In the genomic region with DNA sequence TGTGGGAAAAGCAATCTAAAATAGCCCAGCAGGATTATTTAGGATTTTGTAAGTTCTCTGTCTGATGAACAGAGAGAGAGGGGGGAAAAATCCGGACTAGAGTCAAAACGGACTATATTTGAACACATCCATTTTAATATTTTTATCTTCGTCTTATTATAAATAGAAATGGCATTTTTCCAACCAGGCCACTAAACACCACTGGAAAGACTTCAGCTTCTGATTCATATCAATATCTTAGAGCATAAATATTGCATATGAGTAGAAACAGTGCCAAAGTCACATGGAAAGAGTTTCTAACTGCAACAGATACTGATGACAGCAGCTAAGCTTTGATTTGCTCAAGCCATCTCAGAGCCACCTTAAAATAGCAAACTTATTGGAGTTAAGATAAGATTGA, we compare ENCODE assay signal across 8 cellular contexts. TPM values are rescaled to one million over a fixed set of nuclear protein-coding genes. Genes with fewer than 3 reads are reported as not detected.
DNase-seq lines count a peak whose midpoint lies in the region; ATAC-seq and TF ChIP-seq lines count a peak whose summit lies in the region.

No MANE protein-coding gene starts in this region.

- no peak overlapping the region for H3K27ac Mint-ChIP-seq in endothelial cell (ENCODE audit: unreplicated experiment)

- H3K4me3 Mint-ChIP-seq in endothelial cell (ENCODE audit: unreplicated experiment), result peak overlapping the region; percentile 68

- no peaks in the 10 kb centered on the region for H3K79me2 ChIP-seq in neural cell (replicated peaks; ENCODE audit: insufficient read depth, low read length)

- TF ChIP-seq EP300 in neural cell (conservative IDR thresholded peaks at IDR 0.05; ENCODE audit: poor library complexity, severe bottlenecking), result no peak

- peaks cover 3% of the 10 kb centered on the region for H3K27me3 Mint-ChIP-seq in endothelial cell (ENCODE audit: unreplicated experiment)

- H3K9me3 ChIP-seq in left ventricle myocardium inferior (replicated peaks), result no peaks in the 10 kb centered on the region
- H3K9me3 ChIP-seq in neural cell (ENCODE audit: low read length), result no peaks in the 10 kb centered on the region
- H3K9me3 ChIP-seq in aorta (ENCODE audit: control insufficient read depth, low read length), result no peaks in the 10 kb centered on the region

- no peaks in the 10 kb centered on the region for H3F3A ChIP-seq in neural cell (ENCODE audit: insufficient read depth, low read length, poor library complexity, severe bottlenecking)

- TF ChIP-seq CTCF in left ventricle myocardium inferior (IDR thresholded peaks at IDR 0.05; ENCODE audit: borderline replicate concordance) (no peak), endothelial cell (IDR thresholded peaks at IDR 0.05; ENCODE audit: unreplicated experiment) (no peak), neural cell (IDR thresholded peaks at IDR 0.05; ENCODE audit: poor library complexity, severe bottlenecking) (no peak)

- no peaks in the 10 kb centered on the region for H3K36me3 Mint-ChIP-seq in endothelial cell (ENCODE audit: low read depth, unreplicated experiment)

- H3K27me3 ChIP-seq in left ventricle myocardium inferior (ENCODE audit: low read depth) (no peaks in the 10 kb centered on the region), neural cell (ENCODE audit: insufficient read depth, low read depth, low read length) (no peaks in the 10 kb centered on the region), aorta (ENCODE audit: control insufficient read depth in 1 of 2, insufficient read depth in 2 of 2, low read length in 1 of 2) (no peaks in the 10 kb centered on the region)

- no peak overlapping the region for H2AFZ ChIP-seq in neural cell (ENCODE audit: low read depth, low read length)

- 0 to 1% methylated on average over 3 of the region's 3 CpGs for WGBS in aorta, 2 donors

- H3K9me3 Mint-ChIP-seq in endothelial cell (ENCODE audit: unreplicated experiment), result no peaks in the 10 kb centered on the region

- peaks cover 22% of the 10 kb centered on the region for H3K4me1 Mint-ChIP-seq in endothelial cell (ENCODE audit: unreplicated experiment)

- H3K4me3 ChIP-seq in left ventricle myocardium inferior (peak overlapping the region; percentile 67), neural cell (ENCODE audit: low read length) (peak overlapping the region; percentile 64), aorta (ENCODE audit: low read length in 2 of 2) (peak overlapping the region; percentile 54 to 57)

- no peak for TF ChIP-seq RAD21 in neural cell (conservative IDR thresholded peaks at IDR 0.05)

- H3K9ac ChIP-seq in neural cell (ENCODE audit: low read length), result peak overlapping the region; percentile 55

- ATAC-seq in aorta (ENCODE audit: low FRiP score) (no peak), HG02938 (IDR thresholded peaks at IDR 0.05; ENCODE audit: unreplicated experiment) (no peak)

- no peaks in the 10 kb centered on the region for H3K9me2 ChIP-seq in neural cell (ENCODE audit: insufficient read depth, low read length)

- intact Hi-C loops in left ventricle myocardium inferior (cut with micrococcal nuclease), result no loop called here
- intact Hi-C loops in cardiac septum (cut with DNase I), result loop anchor here (2.0 to 5.0 kb wide), 3 partner anchors 41 to 358 kb away; no protein-coding TSS in a partner anchor
- intact Hi-C loops in aorta (cut with DNase I), result loop anchor here in 1 of 2 donors (10.0 kb wide), 1 partner anchor 955 kb away; no protein-coding TSS in a partner anchor

- H3K4me1 ChIP-seq in left ventricle myocardium inferior (peaks cover 57% of the 10 kb centered on the region), aorta (ENCODE audit: control insufficient read depth in 1 of 2, insufficient read depth in 2 of 2, low read length in 2 of 2) (no peaks in the 10 kb centered on the region)

- H3K36me3 ChIP-seq in left ventricle myocardium inferior, result no peaks in the 10 kb centered on the region
- H3K36me3 ChIP-seq in neural cell (ENCODE audit: insufficient read depth, low read length), result no peaks in the 10 kb centered on the region
- H3K36me3 ChIP-seq in aorta (ENCODE audit: control insufficient read depth in 1 of 2, insufficient read depth in 2 of 2, low read length in 1 of 2), result no peaks in the 10 kb centered on the region

- peak overlapping the region; percentile 69 for H3K4me2 ChIP-seq in neural cell (ENCODE audit: low read length)

- DNase-seq in left ventricle myocardium inferior, result no peak
- no peak for DNase-seq in cardiac septum (ENCODE audit: low spot score)
- DNase-seq in endothelial cell (ENCODE audit: low spot score), result no peak
- no peak for DNase-seq in aorta
- DNase-seq in stimulated activated CD4-positive, alpha-beta T cell treated with anti-CD3 and anti-CD28 coated beads, Interleukin-2, amount 100 ng/mL, for 24 hours, result no peak
- no peak for DNase-seq in hepatic stellate cell (ENCODE audit: low spot score)

- no peaks in the 10 kb centered on the region for H4K20me1 ChIP-seq in neural cell (ENCODE audit: insufficient read depth)

- H3K27ac ChIP-seq in left ventricle myocardium inferior (replicated peaks) (peak overlapping the region; percentile 94), neural cell (ENCODE audit: low read length) (peak overlapping the region; percentile 72), aorta (ENCODE audit: low read depth in 1 of 2, low read length in 2 of 2) (no peak overlapping the region)

TF ChIP-seq in neural cell, 6 proteins besides CTCF, POLR2A, EP300 and RAD21:
- TF ChIP-seq TAF1 (IDR thresholded peaks at IDR 0.05; ENCODE audit: low read depth), result no peak
- no peak for TF ChIP-seq EZH2 (IDR thresholded peaks at IDR 0.05; ENCODE audit: borderline replicate concordance, insufficient read depth, low read length, poor library complexity, severe bottlenecking)
- TF ChIP-seq, protein P1, sequence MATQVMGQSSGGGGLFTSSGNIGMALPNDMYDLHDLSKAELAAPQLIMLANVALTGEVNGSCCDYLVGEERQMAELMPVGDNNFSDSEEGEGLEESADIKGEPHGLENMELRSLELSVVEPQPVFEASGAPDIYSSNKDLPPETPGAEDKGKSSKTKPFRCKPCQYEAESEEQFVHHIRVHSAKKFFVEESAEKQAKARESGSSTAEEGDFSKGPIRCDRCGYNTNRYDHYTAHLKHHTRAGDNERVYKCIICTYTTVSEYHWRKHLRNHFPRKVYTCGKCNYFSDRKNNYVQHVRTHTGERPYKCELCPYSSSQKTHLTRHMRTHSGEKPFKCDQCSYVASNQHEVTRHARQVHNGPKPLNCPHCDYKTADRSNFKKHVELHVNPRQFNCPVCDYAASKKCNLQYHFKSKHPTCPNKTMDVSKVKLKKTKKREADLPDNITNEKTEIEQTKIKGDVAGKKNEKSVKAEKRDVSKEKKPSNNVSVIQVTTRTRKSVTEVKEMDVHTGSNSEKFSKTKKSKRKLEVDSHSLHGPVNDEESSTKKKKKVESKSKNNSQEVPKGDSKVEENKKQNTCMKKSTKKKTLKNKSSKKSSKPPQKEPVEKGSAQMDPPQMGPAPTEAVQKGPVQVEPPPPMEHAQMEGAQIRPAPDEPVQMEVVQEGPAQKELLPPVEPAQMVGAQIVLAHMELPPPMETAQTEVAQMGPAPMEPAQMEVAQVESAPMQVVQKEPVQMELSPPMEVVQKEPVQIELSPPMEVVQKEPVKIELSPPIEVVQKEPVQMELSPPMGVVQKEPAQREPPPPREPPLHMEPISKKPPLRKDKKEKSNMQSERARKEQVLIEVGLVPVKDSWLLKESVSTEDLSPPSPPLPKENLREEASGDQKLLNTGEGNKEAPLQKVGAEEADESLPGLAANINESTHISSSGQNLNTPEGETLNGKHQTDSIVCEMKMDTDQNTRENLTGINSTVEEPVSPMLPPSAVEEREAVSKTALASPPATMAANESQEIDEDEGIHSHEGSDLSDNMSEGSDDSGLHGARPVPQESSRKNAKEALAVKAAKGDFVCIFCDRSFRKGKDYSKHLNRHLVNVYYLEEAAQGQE (IDR thresholded peaks at IDR 0.05; ENCODE audit: borderline replicate concordance), result no peak
- TF ChIP-seq MXI1 (conservative IDR thresholded peaks at IDR 0.05; ENCODE audit: poor library complexity, severe bottlenecking), result no peak
- no peak for TF ChIP-seq POLR2AphosphoS5 (IDR thresholded peaks at IDR 0.05)
- no peak for TF ChIP-seq SMC3 (conservative IDR thresholded peaks at IDR 0.05; ENCODE audit: poor library complexity)

RNA-seq across cellular contexts. Expression of a gene that starts 0.5 kb away (rescaled TPM):
- total RNA-seq in left ventricle myocardium inferior (108 TPM), cardiac septum (99.6 TPM), endothelial cell (ENCODE audit: unreplicated experiment) (11.4 TPM), aorta (1 to 10 TPM; 2.6 to 3.8 TPM)
- polyA plus RNA-seq in neural cell (7.0 and 7.2 TPM in 2 replicates), aorta (1 to 10 TPM in 1 of 2 donors, under 1 TPM in 1; 0.67 to 1.1 TPM)
- polyA minus RNA-seq in neural cell, result 18.5 and 20.5 TPM in 2 replicates

Comparison
In these comparisons a context has a peak if more than half of its experiments do, and no peak if none do; other contexts are left out.
1. H3K27ac ChIP-seq: peak in left ventricle myocardium inferior (single experiment) and neural cell (single experiment); none in aorta (0 of 2).
2. Peak in every context shown above with its lines, with median percentiles within 50 percentile points of each other: H3K4me3 ChIP-seq.